In genomic region chr6:166488081-166488685, GRCh38 we compare ENCODE assay signal across 8 cellular contexts.
A peak's percentile ranks its signal among the peaks of the same experiment; 100 is the strongest.
DNase-seq lines count a peak whose midpoint lies in the region; ATAC-seq and TF ChIP-seq lines count a peak whose summit lies in the region.

No MANE protein-coding gene starts in this region.

- no peak overlapping the region for H3K4me3 ChIP-seq in thyroid gland (replicated peaks in 1 of 3)

- TF ChIP-seq CTCF in osteocyte (IDR thresholded peaks at IDR 0.05) (no peak), thyroid gland (IDR thresholded peaks at IDR 0.05) (no peak)

- no peak for TF ChIP-seq POLR2A in thyroid gland (IDR thresholded peaks at IDR 0.05)

- H3K36me3 ChIP-seq in thyroid gland = peaks cover 10% of the 10 kb centered on the region in 2 donors

- H3K4me3 Mint-ChIP-seq in activated CD4-positive, alpha-beta T cell treated with anti-CD3 and anti-CD28 coated beads, Interleukin-2, amount 10 ng/mL, durations not matched to agents 7 days and 5 days = peak overlapping the region; percentile 40
- no peak overlapping the region for H3K4me3 Mint-ChIP-seq in osteocyte (ENCODE audit: unreplicated experiment)

- H3K27ac ChIP-seq in thyroid gland = peak overlapping the region in 2 of 3 donors; percentile 42 to 44

- H3K9me3 Mint-ChIP-seq in activated CD4-positive, alpha-beta T cell treated with anti-CD3 and anti-CD28 coated beads, Interleukin-2, amount 10 ng/mL, durations not matched to agents 7 days and 5 days = peaks cover 15% of the 10 kb centered on the region
- no peaks in the 10 kb centered on the region for H3K9me3 Mint-ChIP-seq in osteocyte (ENCODE audit: unreplicated experiment)

- 67 to 75% methylated on average over 15 of the region's 15 CpGs for WGBS in thyroid gland, 2 donors

- H3K4me1 ChIP-seq in thyroid gland = peaks cover 0 to 5% of the 10 kb centered on the region in 2 donors

- CTCF ChIA-PET in activated CD4-positive, alpha-beta T cell treated with anti-CD3 and anti-CD28 coated beads, Interleukin-2, amount 10 ng/mL, durations not matched to agents 7 days and 5 days (lab: Charles Lee) = interaction anchor here (0.8 to 1.4 kb wide), 4 partner anchors 10 to 107 kb away, joined by 3 read pairs; no protein-coding TSS in a partner anchor

- peaks cover 26% of the 10 kb centered on the region for H3K4me1 Mint-ChIP-seq in activated CD4-positive, alpha-beta T cell treated with anti-CD3 and anti-CD28 coated beads, Interleukin-2, amount 10 ng/mL, durations not matched to agents 7 days and 5 days
- peaks cover 7% of the 10 kb centered on the region for H3K4me1 Mint-ChIP-seq in osteocyte (ENCODE audit: unreplicated experiment)

- no peaks in the 10 kb centered on the region for H3K9me3 ChIP-seq in thyroid gland

- H3K36me3 Mint-ChIP-seq in activated CD4-positive, alpha-beta T cell treated with anti-CD3 and anti-CD28 coated beads, Interleukin-2, amount 10 ng/mL, durations not matched to agents 7 days and 5 days (ENCODE audit: low read depth) = peaks cover 29% of the 10 kb centered on the region
- H3K36me3 Mint-ChIP-seq in osteocyte (ENCODE audit: unreplicated experiment) = peaks cover 36% of the 10 kb centered on the region

- POLR2A ChIA-PET in activated CD4-positive, alpha-beta T cell treated with anti-CD3 and anti-CD28 coated beads, Interleukin-2, amount 10 ng/mL, durations not matched to agents 7 days and 5 days (lab: Charles Lee) = no interaction called here

- H3K27me3 Mint-ChIP-seq in activated CD4-positive, alpha-beta T cell treated with anti-CD3 and anti-CD28 coated beads, Interleukin-2, amount 10 ng/mL, durations not matched to agents 7 days and 5 days = no peaks in the 10 kb centered on the region
- no peaks in the 10 kb centered on the region for H3K27me3 Mint-ChIP-seq in osteocyte (ENCODE audit: unreplicated experiment)

- ATAC-seq in GM19438 (IDR thresholded peaks at IDR 0.05; ENCODE audit: low read depth, unreplicated experiment) = peak; percentile 95
- peak; percentile 90 for ATAC-seq in HG03457 (IDR thresholded peaks at IDR 0.05; ENCODE audit: unreplicated experiment)

- H3K27me3 ChIP-seq in thyroid gland = no peaks in the 10 kb centered on the region

- intact Hi-C loops in thyroid gland (cut with DNase I) = no loop called here

- peak overlapping the region; percentile 99 for H3K27ac Mint-ChIP-seq in activated CD4-positive, alpha-beta T cell treated with anti-CD3 and anti-CD28 coated beads, Interleukin-2, amount 10 ng/mL, durations not matched to agents 7 days and 5 days
- H3K27ac Mint-ChIP-seq in osteocyte (ENCODE audit: unreplicated experiment) = peak overlapping the region; percentile 87

- peak; percentile 81 for DNase-seq in activated CD4-positive, alpha-beta T cell treated with anti-CD3 and anti-CD28 coated beads, Interleukin-2, amount 10 ng/mL, durations not matched to agents 7 days and 5 days
- DNase-seq in effector CD8-positive, alpha-beta T cell (lab: John Stamatoyannopoulos, UW) = peak; percentile 48
- DNase-seq in osteocyte (ENCODE audit: extremely low spot score, unreplicated experiment) (no peak), thyroid gland (peak; percentile 35 to 51), NCI-H1436 treated with DMSO at 0.1 percent for 48 hours (lab: John Stamatoyannopoulos, UW) (no peak), middle frontal gyrus (ENCODE audit: extremely low spot score, low spot score) (no peak)

Comparison
In these comparisons a context has a peak if more than half of its experiments do, and no peak if none do; other contexts are left out.
1. DNase-seq: peak in activated CD4-positive, alpha-beta T cell treated with anti-CD3 and anti-CD28 coated beads, Interleukin-2, amount 10 ng/mL, durations not matched to agents 7 days and 5 days (single experiment), effector CD8-positive, alpha-beta T cell (single experiment) and thyroid gland (2 of 2); none in osteocyte (single experiment), NCI-H1436 treated with DMSO at 0.1 percent for 48 hours (single experiment) and middle frontal gyrus (single experiment).